In genomic region chr2:212841426-212841825, GRCh38 we compare ENCODE assay signal across 27 cellular contexts.
"Had no signal": no experiment of that assay in that cellular context is flagged by ENCODE, and none has a peak within 500 bp of the region (broad histone marks: within the 10 kb centered on the region; RNA-seq: fewer than 3 reads in every experiment).

No MANE protein-coding gene starts in this region.

- H3K27ac ChIP-seq: breast epithelium, esophagus squamous epithelium, gastrocnemius medialis, skin epidermis, uterus had no signal

- H3K4me1 Mint-ChIP-seq: activated naive CD4-positive, alpha-beta T cell treated with anti-CD3 and anti-CD28 coated beads, Interleukin-2, amount 50 U/mL, for 24 hours; activated T-helper 17 cell treated with anti-CD3 and anti-CD28 coated beads, Interleukin-2, amount 50 U/mL, for 72 hours; memory B cell; naive thymus-derived CD8-positive, alpha-beta T cell; T-helper 17 cell; WTC11 had no signal

- H3K4me3 Mint-ChIP-seq: activated CD8-positive, alpha-beta T cell treated with anti-CD3 and anti-CD28 coated beads for 36 hours; activated naive CD4-positive, alpha-beta T cell treated with anti-CD3 and anti-CD28 coated beads, Interleukin-2, amount 50 U/mL, for 24 hours; activated naive CD8-positive, alpha-beta T cell treated with anti-CD3 and anti-CD28 coated beads, Interleukin-2, amount 50 U/mL, for 24 hours; activated T-cell treated with anti-CD3 and anti-CD28 coated beads, Interleukin-2, amount 50 U/mL, for 4 hours; activated T-helper 17 cell treated with anti-CD3 and anti-CD28 coated beads, Interleukin-2, amount 50 U/mL, for 72 hours; immature natural killer cell; memory B cell; naive thymus-derived CD8-positive, alpha-beta T cell; T-helper 17 cell; type B pancreatic cell; WTC11 had no signal

- H3K9me3 Mint-ChIP-seq: activated CD8-positive, alpha-beta T cell treated with anti-CD3 and anti-CD28 coated beads for 36 hours; activated T-cell treated with anti-CD3 and anti-CD28 coated beads, Interleukin-2, amount 50 U/mL, for 4 hours; memory B cell; WTC11 had no signal

- DNase-seq: activated CD4-positive, alpha-beta T cell treated with anti-CD3 and anti-CD28 coated beads, Interleukin-2, amount 50 U/mL, for 1 hour; activated CD8-positive, alpha-beta T cell treated with anti-CD3 and anti-CD28 coated beads for 36 hours; activated gamma-delta T cell treated with Interleukin-2 at 50 U/mL for 16 hours; activated naive CD8-positive, alpha-beta T cell treated with anti-CD3 and anti-CD28 coated beads, Interleukin-2, amount 50 U/mL, for 24 hours; activated T-cell treated with anti-CD3 and anti-CD28 coated beads, Interleukin-2, amount 50 U/mL, for 4 hours; amygdala; central memory CD4-positive, alpha-beta T cell; esophagus squamous epithelium; gastrocnemius medialis; hippocampal formation; immature natural killer cell; midbrain; naive thymus-derived CD8-positive, alpha-beta T cell; stimulated activated CD4-positive, alpha-beta T cell treated with anti-CD3 and anti-CD28 coated beads, Interleukin-12 subunit alpha, Interleukin-12 subunit beta, amount 100 ng/mL, for 4 hours; stimulated activated CD4-positive, alpha-beta T cell treated with anti-CD3 and anti-CD28 coated beads, Interleukin-4, amount 100 ng/mL, for 1 hour; stimulated activated naive CD8-positive, alpha-beta T cell treated with anti-CD3 and anti-CD28 coated beads, Interleukin-15, Interleukin-2, amounts not matched to agents 100 U/mL and 50 U/mL, for 24 hours; SW 1271; T-helper 17 cell; uterus had no signal

- H3K27me3 Mint-ChIP-seq: activated naive CD8-positive, alpha-beta T cell treated with anti-CD3 and anti-CD28 coated beads, Interleukin-2, amount 50 U/mL, for 24 hours; progenitor cell of endocrine pancreas; T-helper 17 cell; type B pancreatic cell had no signal

- H3K27ac Mint-ChIP-seq: activated CD8-positive, alpha-beta T cell treated with anti-CD3 and anti-CD28 coated beads for 36 hours; activated naive CD4-positive, alpha-beta T cell treated with anti-CD3 and anti-CD28 coated beads, Interleukin-2, amount 50 U/mL, for 24 hours; activated naive CD8-positive, alpha-beta T cell treated with anti-CD3 and anti-CD28 coated beads, Interleukin-2, amount 50 U/mL, for 24 hours; activated T-helper 17 cell treated with anti-CD3 and anti-CD28 coated beads, Interleukin-2, amount 50 U/mL, for 72 hours; immature natural killer cell; memory B cell; naive thymus-derived CD8-positive, alpha-beta T cell; progenitor cell of endocrine pancreas; T-helper 17 cell; type B pancreatic cell; WTC11 had no signal

- H3K4me3 ChIP-seq: breast epithelium, esophagus squamous epithelium, gastrocnemius medialis, skin epidermis, uterus had no signal

- H3K4me1 ChIP-seq: breast epithelium, gastrocnemius medialis, uterus had no signal

- H3K9me3 ChIP-seq: breast epithelium, esophagus squamous epithelium, gastrocnemius medialis, uterus had no signal

- H3K36me3 ChIP-seq: breast epithelium, esophagus squamous epithelium, gastrocnemius medialis, uterus had no signal

- H3K27me3 ChIP-seq: breast epithelium, esophagus squamous epithelium, gastrocnemius medialis, uterus had no signal

- H3K36me3 Mint-ChIP-seq: activated naive CD4-positive, alpha-beta T cell treated with anti-CD3 and anti-CD28 coated beads, Interleukin-2, amount 50 U/mL, for 24 hours; memory B cell; naive thymus-derived CD8-positive, alpha-beta T cell; type B pancreatic cell; WTC11 had no signal
